ENCODE assay signal across 16 cellular contexts in genomic region chr19:1425902-1426301, GRCh38. TPM values are rescaled to one million over a fixed set of nuclear protein-coding genes. Genes with fewer than 3 reads are reported as not detected.
A peak's percentile ranks its signal among the peaks of the same experiment; 100 is the strongest.
DNase-seq lines count a peak whose midpoint lies in the region; ATAC-seq and TF ChIP-seq lines count a peak whose summit lies in the region.
"Had no signal": no experiment of that assay in that cellular context is flagged by ENCODE, and none has a peak within 500 bp of the region (broad histone marks: within the 10 kb centered on the region; RNA-seq: fewer than 3 reads in every experiment).

No MANE protein-coding gene starts in this region.

- no peak for TF ChIP-seq CTCF in HEK293 (tag by site-specific recombination; IDR thresholded peaks at IDR 0.05)
- no peak for TF ChIP-seq CTCF in endothelial cell (IDR thresholded peaks at IDR 0.05; ENCODE audit: unreplicated experiment)
- no peak for TF ChIP-seq CTCF in nephron progenitor cell (IDR thresholded peaks at IDR 0.05)
- TF ChIP-seq CTCF in vagina (IDR thresholded peaks at IDR 0.05), result no peak

- H3K36me3 Mint-ChIP-seq in endothelial cell (ENCODE audit: low read depth, unreplicated experiment) (peaks cover 23% of the 10 kb centered on the region), nephron progenitor cell (ENCODE audit: low read depth) (peaks cover 22% of the 10 kb centered on the region)

- DNase-seq in endothelial cell (ENCODE audit: low spot score) (no peak), nephron progenitor cell (no peak), vagina (ENCODE audit: extremely low spot score in 2 of 2) (no peak), NCI-H510A treated with DMSO at 0.1 percent for 48 hours (lab: John Stamatoyannopoulos, UW) (no peak), NCI-H345 (lab: John Stamatoyannopoulos, UW) (no peak), sciatic nerve (ENCODE audit: low spot score) (no peak)
- DNase-seq: CD8-positive, alpha-beta T cell; DMS79 treated with DMSO at 0.1 percent for 48 hours; NCI-H1048; NCI-H1436 treated with DMSO at 0.1 percent for 48 hours; NCI-H2029 treated with DMSO at 0.1 percent for 48 hours; NCI-H510A had no signal

- no peak overlapping the region for H3K27ac ChIP-seq in HEK293 (ENCODE audit: extremely low read depth, low read depth, low read length)
- peak overlapping the region; percentile 49 for H3K27ac ChIP-seq in vagina

- no peaks in the 10 kb centered on the region for H3K4me1 ChIP-seq in HEK293 (ENCODE audit: control insufficient read depth, insufficient read depth, low read length)
- peaks cover 12% of the 10 kb centered on the region for H3K4me1 ChIP-seq in vagina

- H3K4me1 Mint-ChIP-seq in endothelial cell (ENCODE audit: unreplicated experiment) (no peaks in the 10 kb centered on the region), nephron progenitor cell (peaks cover 64% of the 10 kb centered on the region)
- H3K4me1 Mint-ChIP-seq: B cell had no signal

- CTCF ChIA-PET in HEK293 (lab: Yijun Ruan, JAX), result interaction anchor here (0.7 kb wide), 1 partner anchor 11 kb away, joined by 4 read pairs; no protein-coding TSS in a partner anchor

- intact Hi-C loops in vagina (cut with DNase I), result no loop called here
- intact Hi-C loops in sciatic nerve (cut with DNase I), result no loop called here

- H3K27me3 Mint-ChIP-seq in endothelial cell (ENCODE audit: unreplicated experiment) (peaks cover 6% of the 10 kb centered on the region), nephron progenitor cell (ENCODE audit: low read depth, poor library complexity) (no peaks in the 10 kb centered on the region)
- H3K27me3 Mint-ChIP-seq: B cell had no signal

- H3K9me3 ChIP-seq in HEK293 (ENCODE audit: control insufficient read depth, insufficient read depth, low read depth, low read length), result no peaks in the 10 kb centered on the region
- no peaks in the 10 kb centered on the region for H3K9me3 ChIP-seq in vagina

- ATAC-seq in sciatic nerve, result no peak
- ATAC-seq: CD8-positive, alpha-beta T cell; GM12878; HepG2 had no signal

- H3K4me3 ChIP-seq in HEK293 (ENCODE audit: low read depth, low read length), result no peak overlapping the region
- H3K4me3 ChIP-seq in vagina, result no peak overlapping the region
- H3K4me3 ChIP-seq: GM12878 had no signal

- H3K4me3 Mint-ChIP-seq in endothelial cell (ENCODE audit: unreplicated experiment) (no peak overlapping the region), nephron progenitor cell (peak overlapping the region; percentile 54)
- H3K4me3 Mint-ChIP-seq: B cell; CD8-positive, alpha-beta T cell had no signal

- H3K36me3 ChIP-seq in HEK293 (ENCODE audit: control insufficient read depth in 2 of 2, insufficient read depth in 1 of 2, low read length in 2 of 2), result peaks cover 15 to 94% of the 10 kb centered on the region in 2 experiments
- H3K36me3 ChIP-seq in vagina, result peaks cover 0 to 74% of the 10 kb centered on the region in 2 donors

- H3K27ac Mint-ChIP-seq in endothelial cell (ENCODE audit: unreplicated experiment) (peak overlapping the region; percentile 63), nephron progenitor cell (peak overlapping the region; percentile 92)
- H3K27ac Mint-ChIP-seq: B cell; CD8-positive, alpha-beta T cell had no signal

- no peaks in the 10 kb centered on the region for H3K27me3 ChIP-seq in vagina

- H3K9me3 Mint-ChIP-seq in endothelial cell (ENCODE audit: unreplicated experiment), result no peaks in the 10 kb centered on the region
- no peaks in the 10 kb centered on the region for H3K9me3 Mint-ChIP-seq in nephron progenitor cell
- H3K9me3 Mint-ChIP-seq: CD8-positive, alpha-beta T cell had no signal

- POLR2A ChIA-PET in HEK293 (lab: Yijun Ruan, JAX), result interaction anchor here (0.6 kb wide), 1 partner anchor 9 kb away, joined by 4 read pairs; no protein-coding TSS in a partner anchor

- TF ChIP-seq POLR2A in vagina (IDR thresholded peaks at IDR 0.05), result no peak

TF ChIP-seq in HEK293, 187 proteins besides CTCF, POLR2A, EP300 and RAD21:
- peak; percentile 72 for TF ChIP-seq PRDM10 (tag by site-specific recombination; IDR thresholded peaks at IDR 0.05)
- TF ChIP-seq GLIS2 (tag by site-specific recombination; IDR thresholded peaks at IDR 0.05), result no peak

RNA-seq across cellular contexts. Expression of gene RPS15, which starts 12.3 kb away (rescaled TPM):
- total RNA-seq in endothelial cell (ENCODE audit: unreplicated experiment), result 1,175 TPM
- total RNA-seq in vagina, result 3,906 TPM
- 753 TPM for total RNA-seq in sciatic nerve

RNA-seq across cellular contexts. Expression of gene DAZAP1, which starts 18.5 kb away (rescaled TPM):
- 145 TPM for total RNA-seq in endothelial cell (ENCODE audit: unreplicated experiment)
- total RNA-seq in vagina, result 29.7 TPM
- total RNA-seq in sciatic nerve, result 75.7 TPM

RNA-seq across cellular contexts. Expression of gene APC2, which starts 24.0 kb away (rescaled TPM):
- 1.9 TPM for total RNA-seq in endothelial cell (ENCODE audit: unreplicated experiment)
- 1.2 TPM for total RNA-seq in vagina
- total RNA-seq in sciatic nerve, result 6.0 TPM

RNA-seq across cellular contexts. Expression of gene GAMT, which starts 24.6 kb away (rescaled TPM):
- total RNA-seq in endothelial cell (ENCODE audit: unreplicated experiment) (18.1 TPM), vagina (29.0 TPM), sciatic nerve (48.1 TPM)

RNA-seq across cellular contexts. Expression of gene NDUFS7, which starts 42.2 kb away (rescaled TPM):
- total RNA-seq in endothelial cell (ENCODE audit: unreplicated experiment), result 84.0 TPM
- 141 TPM for total RNA-seq in vagina
- total RNA-seq in sciatic nerve, result 57.5 TPM
